1 cellular context compared by ENCODE assay signal in the genomic region with DNA sequence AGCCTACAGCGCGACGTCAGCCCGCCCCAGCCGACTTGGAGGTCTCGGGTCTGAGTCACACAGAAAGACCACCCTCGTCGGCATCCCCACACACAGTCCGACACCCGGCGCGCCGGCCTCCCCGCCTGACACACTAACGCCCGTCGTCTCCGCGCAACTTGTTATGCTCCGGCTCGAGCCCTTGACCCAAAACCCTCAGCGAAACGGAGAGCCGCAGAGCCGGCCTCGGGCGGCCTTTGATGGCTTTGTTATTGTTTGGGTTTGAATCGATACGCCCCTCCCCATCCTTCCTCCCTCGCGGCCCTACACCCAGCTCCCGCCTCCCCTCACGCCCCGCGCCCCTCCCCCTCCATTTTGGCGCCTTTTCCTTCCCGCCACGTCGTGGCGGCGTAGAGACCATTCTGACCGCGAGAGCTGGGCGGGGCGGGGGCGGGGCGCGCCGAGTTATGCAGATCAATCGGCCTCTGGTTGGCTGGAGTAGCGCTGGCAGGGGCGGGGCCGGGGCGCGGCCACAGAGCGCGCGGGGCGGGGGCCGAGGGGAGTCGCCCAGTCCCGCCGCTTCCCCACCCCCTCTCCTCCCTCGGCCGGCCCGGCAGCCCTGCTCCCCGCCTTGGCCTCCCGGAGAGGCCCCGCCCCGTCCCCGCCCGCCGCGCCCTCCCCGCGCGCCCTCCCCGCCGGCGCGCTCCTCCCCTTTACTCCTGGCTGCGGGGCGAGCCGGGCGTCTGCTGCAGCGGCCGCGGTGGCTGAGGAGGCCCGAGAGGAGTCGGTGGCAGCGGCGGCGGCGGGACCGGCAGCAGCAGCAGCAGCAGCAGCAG.
TF ChIP-seq lines count a peak whose summit lies in the region.

Gene PIM1, plus strand, starts transcription at position 695 of the 815 bp plus-strand sequence. CDS start 424 bp downstream, outside the sequence.

TF ChIP-seq in WTC11, 78 proteins besides CTCF, POLR2A, EP300 and RAD21 (continued from another document and continues in another):
- no peak for TF ChIP-seq ATF6 (CRISPR knock-in tag; IDR thresholded peaks at IDR 0.05)
- no peak for TF ChIP-seq NR2C2 (CRISPR knock-in tag; IDR thresholded peaks at IDR 0.05)
- TF ChIP-seq USF1 (CRISPR knock-in tag; IDR thresholded peaks at IDR 0.05), result no peak
- no peak for TF ChIP-seq ELF4 (CRISPR knock-in tag; IDR thresholded peaks at IDR 0.05; ENCODE audit: low read depth)
- TF ChIP-seq IRF2 (CRISPR knock-in tag; IDR thresholded peaks at IDR 0.05; ENCODE audit: borderline replicate concordance, low read depth), result no peak
- TF ChIP-seq, protein P1, sequence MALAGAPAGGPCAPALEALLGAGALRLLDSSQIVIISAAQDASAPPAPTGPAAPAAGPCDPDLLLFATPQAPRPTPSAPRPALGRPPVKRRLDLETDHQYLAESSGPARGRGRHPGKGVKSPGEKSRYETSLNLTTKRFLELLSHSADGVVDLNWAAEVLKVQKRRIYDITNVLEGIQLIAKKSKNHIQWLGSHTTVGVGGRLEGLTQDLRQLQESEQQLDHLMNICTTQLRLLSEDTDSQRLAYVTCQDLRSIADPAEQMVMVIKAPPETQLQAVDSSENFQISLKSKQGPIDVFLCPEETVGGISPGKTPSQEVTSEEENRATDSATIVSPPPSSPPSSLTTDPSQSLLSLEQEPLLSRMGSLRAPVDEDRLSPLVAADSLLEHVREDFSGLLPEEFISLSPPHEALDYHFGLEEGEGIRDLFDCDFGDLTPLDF (CRISPR knock-in tag; IDR thresholded peaks at IDR 0.05), result 0 out of 2 replicates have a peak, but pooled peaks have one; percentile 25
- peak; percentile 52 for TF ChIP-seq FOXP1 (CRISPR knock-in tag; IDR thresholded peaks at IDR 0.05; ENCODE audit: borderline replicate concordance)
- no peak for TF ChIP-seq ZNF416 (CRISPR knock-in tag; IDR thresholded peaks at IDR 0.05)
- TF ChIP-seq MAX (CRISPR knock-in tag; IDR thresholded peaks at IDR 0.05), result peak; percentile 37; the same call in 1 of the 2 replicates
- TF ChIP-seq, protein P2, sequence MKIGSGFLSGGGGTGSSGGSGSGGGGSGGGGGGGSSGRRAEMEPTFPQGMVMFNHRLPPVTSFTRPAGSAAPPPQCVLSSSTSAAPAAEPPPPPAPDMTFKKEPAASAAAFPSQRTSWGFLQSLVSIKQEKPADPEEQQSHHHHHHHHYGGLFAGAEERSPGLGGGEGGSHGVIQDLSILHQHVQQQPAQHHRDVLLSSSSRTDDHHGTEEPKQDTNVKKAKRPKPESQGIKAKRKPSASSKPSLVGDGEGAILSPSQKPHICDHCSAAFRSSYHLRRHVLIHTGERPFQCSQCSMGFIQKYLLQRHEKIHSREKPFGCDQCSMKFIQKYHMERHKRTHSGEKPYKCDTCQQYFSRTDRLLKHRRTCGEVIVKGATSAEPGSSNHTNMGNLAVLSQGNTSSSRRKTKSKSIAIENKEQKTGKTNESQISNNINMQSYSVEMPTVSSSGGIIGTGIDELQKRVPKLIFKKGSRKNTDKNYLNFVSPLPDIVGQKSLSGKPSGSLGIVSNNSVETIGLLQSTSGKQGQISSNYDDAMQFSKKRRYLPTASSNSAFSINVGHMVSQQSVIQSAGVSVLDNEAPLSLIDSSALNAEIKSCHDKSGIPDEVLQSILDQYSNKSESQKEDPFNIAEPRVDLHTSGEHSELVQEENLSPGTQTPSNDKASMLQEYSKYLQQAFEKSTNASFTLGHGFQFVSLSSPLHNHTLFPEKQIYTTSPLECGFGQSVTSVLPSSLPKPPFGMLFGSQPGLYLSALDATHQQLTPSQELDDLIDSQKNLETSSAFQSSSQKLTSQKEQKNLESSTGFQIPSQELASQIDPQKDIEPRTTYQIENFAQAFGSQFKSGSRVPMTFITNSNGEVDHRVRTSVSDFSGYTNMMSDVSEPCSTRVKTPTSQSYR (CRISPR knock-in tag; IDR thresholded peaks at IDR 0.05), result peak; percentile 91; the same call in 1 of the 2 replicates
- no peak for TF ChIP-seq ZNF121 (CRISPR knock-in tag; IDR thresholded peaks at IDR 0.05)
- TF ChIP-seq, protein P3, sequence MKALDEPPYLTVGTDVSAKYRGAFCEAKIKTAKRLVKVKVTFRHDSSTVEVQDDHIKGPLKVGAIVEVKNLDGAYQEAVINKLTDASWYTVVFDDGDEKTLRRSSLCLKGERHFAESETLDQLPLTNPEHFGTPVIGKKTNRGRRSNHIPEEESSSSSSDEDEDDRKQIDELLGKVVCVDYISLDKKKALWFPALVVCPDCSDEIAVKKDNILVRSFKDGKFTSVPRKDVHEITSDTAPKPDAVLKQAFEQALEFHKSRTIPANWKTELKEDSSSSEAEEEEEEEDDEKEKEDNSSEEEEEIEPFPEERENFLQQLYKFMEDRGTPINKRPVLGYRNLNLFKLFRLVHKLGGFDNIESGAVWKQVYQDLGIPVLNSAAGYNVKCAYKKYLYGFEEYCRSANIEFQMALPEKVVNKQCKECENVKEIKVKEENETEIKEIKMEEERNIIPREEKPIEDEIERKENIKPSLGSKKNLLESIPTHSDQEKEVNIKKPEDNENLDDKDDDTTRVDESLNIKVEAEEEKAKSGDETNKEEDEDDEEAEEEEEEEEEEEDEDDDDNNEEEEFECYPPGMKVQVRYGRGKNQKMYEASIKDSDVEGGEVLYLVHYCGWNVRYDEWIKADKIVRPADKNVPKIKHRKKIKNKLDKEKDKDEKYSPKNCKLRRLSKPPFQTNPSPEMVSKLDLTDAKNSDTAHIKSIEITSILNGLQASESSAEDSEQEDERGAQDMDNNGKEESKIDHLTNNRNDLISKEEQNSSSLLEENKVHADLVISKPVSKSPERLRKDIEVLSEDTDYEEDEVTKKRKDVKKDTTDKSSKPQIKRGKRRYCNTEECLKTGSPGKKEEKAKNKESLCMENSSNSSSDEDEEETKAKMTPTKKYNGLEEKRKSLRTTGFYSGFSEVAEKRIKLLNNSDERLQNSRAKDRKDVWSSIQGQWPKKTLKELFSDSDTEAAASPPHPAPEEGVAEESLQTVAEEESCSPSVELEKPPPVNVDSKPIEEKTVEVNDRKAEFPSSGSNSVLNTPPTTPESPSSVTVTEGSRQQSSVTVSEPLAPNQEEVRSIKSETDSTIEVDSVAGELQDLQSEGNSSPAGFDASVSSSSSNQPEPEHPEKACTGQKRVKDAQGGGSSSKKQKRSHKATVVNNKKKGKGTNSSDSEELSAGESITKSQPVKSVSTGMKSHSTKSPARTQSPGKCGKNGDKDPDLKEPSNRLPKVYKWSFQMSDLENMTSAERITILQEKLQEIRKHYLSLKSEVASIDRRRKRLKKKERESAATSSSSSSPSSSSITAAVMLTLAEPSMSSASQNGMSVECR (CRISPR knock-in tag; IDR thresholded peaks at IDR 0.05; ENCODE audit: borderline replicate concordance), result no peak
- TF ChIP-seq AFF4 (CRISPR knock-in tag; IDR thresholded peaks at IDR 0.05; ENCODE audit: borderline replicate concordance), result peak; percentile 22; the same call in 1 of the 2 replicates
- peak; percentile 64; the same call in 1 of the 2 replicates for TF ChIP-seq GABPB1 (CRISPR knock-in tag; IDR thresholded peaks at IDR 0.05)
- no peak for TF ChIP-seq TEAD1 (CRISPR knock-in tag; IDR thresholded peaks at IDR 0.05)
- 0 out of 2 replicates have a peak, but pooled peaks have one; percentile 42 for TF ChIP-seq SMAD4 (CRISPR knock-in tag; IDR thresholded peaks at IDR 0.05)
- TF ChIP-seq, protein P4, sequence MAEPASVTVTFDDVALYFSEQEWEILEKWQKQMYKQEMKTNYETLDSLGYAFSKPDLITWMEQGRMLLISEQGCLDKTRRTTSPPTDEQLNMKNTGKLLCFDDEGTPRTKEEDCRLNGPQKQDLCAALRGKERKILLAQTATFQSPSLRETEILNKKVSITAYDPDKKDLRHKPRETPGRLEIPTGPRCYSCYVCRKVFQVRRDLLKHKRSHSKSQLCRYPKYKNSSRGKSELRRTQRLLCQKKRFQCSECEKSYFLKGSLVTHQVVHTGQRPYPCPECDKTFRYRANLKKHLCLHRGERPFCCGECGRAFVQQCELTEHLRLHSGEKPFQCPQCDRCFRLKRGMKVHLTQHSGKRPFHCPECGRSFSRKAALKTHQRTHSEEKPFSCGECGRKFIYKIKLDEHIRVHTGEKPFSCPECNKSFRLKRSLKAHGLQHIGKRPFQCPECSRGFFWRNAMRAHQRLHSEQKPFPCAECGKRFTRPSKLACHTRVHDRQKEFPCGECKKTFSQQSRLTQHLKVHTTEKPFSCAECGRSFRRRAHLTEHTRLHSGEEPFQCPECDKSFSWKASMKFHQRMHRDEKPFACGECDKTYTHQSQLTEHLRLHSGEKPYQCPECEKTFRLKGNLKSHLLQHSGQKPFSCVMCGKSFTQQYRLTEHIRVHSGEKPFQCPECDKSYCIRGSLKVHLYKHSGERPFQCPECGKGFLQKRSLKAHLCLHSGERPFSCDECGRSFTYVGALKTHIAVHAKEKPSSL (CRISPR knock-in tag; conservative IDR thresholded peaks at IDR 0.05), result no peak
- TF ChIP-seq, protein P5, sequence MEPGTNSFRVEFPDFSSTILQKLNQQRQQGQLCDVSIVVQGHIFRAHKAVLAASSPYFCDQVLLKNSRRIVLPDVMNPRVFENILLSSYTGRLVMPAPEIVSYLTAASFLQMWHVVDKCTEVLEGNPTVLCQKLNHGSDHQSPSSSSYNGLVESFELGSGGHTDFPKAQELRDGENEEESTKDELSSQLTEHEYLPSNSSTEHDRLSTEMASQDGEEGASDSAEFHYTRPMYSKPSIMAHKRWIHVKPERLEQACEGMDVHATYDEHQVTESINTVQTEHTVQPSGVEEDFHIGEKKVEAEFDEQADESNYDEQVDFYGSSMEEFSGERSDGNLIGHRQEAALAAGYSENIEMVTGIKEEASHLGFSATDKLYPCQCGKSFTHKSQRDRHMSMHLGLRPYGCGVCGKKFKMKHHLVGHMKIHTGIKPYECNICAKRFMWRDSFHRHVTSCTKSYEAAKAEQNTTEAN (CRISPR knock-in tag; IDR thresholded peaks at IDR 0.05), result no peak; the same call in 1 of the 2 replicates
- TF ChIP-seq ZSCAN18 (CRISPR knock-in tag; IDR thresholded peaks at IDR 0.05), result no peak
- no peak for TF ChIP-seq OVOL2 (CRISPR knock-in tag; IDR thresholded peaks at IDR 0.05; ENCODE audit: borderline replicate concordance)
- TF ChIP-seq HMGXB4 (CRISPR knock-in tag; IDR thresholded peaks at IDR 0.05), result peak; percentile 20; the same call in 1 of the 2 replicates
- TF ChIP-seq SMAD3 (CRISPR knock-in tag; IDR thresholded peaks at IDR 0.05; ENCODE audit: borderline replicate concordance), result no peak
